In genomic region chr20:354298-354977, GRCh38 we compare ENCODE assay signal across 8 cellular contexts. TPM values are rescaled to one million over a fixed set of nuclear protein-coding genes. Genes with fewer than 3 reads are reported as not detected.
DNase-seq lines count a peak whose midpoint lies in the region; ATAC-seq and TF ChIP-seq lines count a peak whose summit lies in the region.

No MANE protein-coding gene starts in this region.

- H3K4me1 Mint-ChIP-seq in activated naive CD8-positive, alpha-beta T cell treated with anti-CD3 and anti-CD28 coated beads for 36 hours = no peaks in the 10 kb centered on the region

- ATAC-seq in heart right ventricle = peak; percentile 84 to 96 (median 94)

- no peaks in the 10 kb centered on the region for H3K27me3 Mint-ChIP-seq in activated naive CD8-positive, alpha-beta T cell treated with anti-CD3 and anti-CD28 coated beads for 36 hours

- no peaks in the 10 kb centered on the region for H3K36me3 Mint-ChIP-seq in activated naive CD8-positive, alpha-beta T cell treated with anti-CD3 and anti-CD28 coated beads for 36 hours

- TF ChIP-seq CTCF in HFF-Myc (IDR thresholded peaks at IDR 0.05; ENCODE audit: low read depth, low read length, missing control alignments) (peak; percentile 94), heart right ventricle (IDR thresholded peaks at IDR 0.05) (peak; percentile 94 to 99 (median 97)), retinal pigment epithelial cell (conservative IDR thresholded peaks at IDR 0.05; ENCODE audit: low read depth, low read length) (peak; percentile 94)

- no peaks in the 10 kb centered on the region for H3K27me3 ChIP-seq in heart right ventricle

- no peak overlapping the region for H3K27ac Mint-ChIP-seq in activated naive CD8-positive, alpha-beta T cell treated with anti-CD3 and anti-CD28 coated beads for 36 hours

- peaks cover 0 to 40% (median 0%) of the 10 kb centered on the region in 9 donors for H3K36me3 ChIP-seq in heart right ventricle

- no peak overlapping the region for H3K4me3 Mint-ChIP-seq in activated naive CD8-positive, alpha-beta T cell treated with anti-CD3 and anti-CD28 coated beads for 36 hours

- H3K27ac ChIP-seq in heart right ventricle = no peak overlapping the region

- intact Hi-C loops in heart right ventricle (cut with DNase I) = loop anchor here in 9 of 10 donors (1.0 to 10.0 kb wide), 15 partner anchors 50 to 383 kb away; partner anchors contain the start of genes RBCK1 (in 2 of the 9), SRXN1 (in 1 of the 9) and TBC1D20 (in 1 of the 9)

- no peaks in the 10 kb centered on the region for H3K9me3 Mint-ChIP-seq in activated naive CD8-positive, alpha-beta T cell treated with anti-CD3 and anti-CD28 coated beads for 36 hours

- peaks cover 0 to 8% (median 3%) of the 10 kb centered on the region in 9 donors for H3K4me1 ChIP-seq in heart right ventricle

- 16 to 18% methylated on average over 14 of the region's 14 CpGs for WGBS in heart right ventricle, 2 donors

- H3K9me3 ChIP-seq in heart right ventricle = no peaks in the 10 kb centered on the region

- DNase-seq in GM03348 (ENCODE audit: low spot score) = peak; percentile 91
- DNase-seq in HFF-Myc (ENCODE audit: extremely low read depth, low read depth) = no peak
- DNase-seq in NCI-H1105 treated with DMSO at 0.1 percent for 48 hours (lab: John Stamatoyannopoulos, UW) = peak; percentile 85
- DNase-seq in SKM-1 (lab: John Stamatoyannopoulos, UW; ENCODE audit: unreplicated experiment) = peak; percentile 35
- DNase-seq in activated naive CD8-positive, alpha-beta T cell treated with anti-CD3 and anti-CD28 coated beads for 36 hours = peak; percentile 77
- DNase-seq in heart right ventricle = peak; percentile 60 to 72
- no peak for DNase-seq in retinal pigment epithelial cell (ENCODE audit: low read depth)
- no peak for DNase-seq in NCI-H226

- H3K4me3 ChIP-seq in HFF-Myc (replicated peaks; ENCODE audit: low read depth, low read length) (no peak overlapping the region), heart right ventricle (no peak overlapping the region), retinal pigment epithelial cell (ENCODE audit: low read length) (no peak overlapping the region)

RNA-seq across cellular contexts. Expression of gene NRSN2, which starts 7.5 kb away (rescaled TPM):
- total RNA-seq in activated naive CD8-positive, alpha-beta T cell treated with anti-CD3 and anti-CD28 coated beads for 36 hours = 10 to 100 TPM; 11.2 to 12.6 TPM
- total RNA-seq in heart right ventricle = 10 to 100 TPM; 12.1 to 32.3 (median 19.1) TPM
- 10 to 100 TPM; 31.1 to 53.9 TPM for polyA plus RNA-seq in heart right ventricle

RNA-seq across cellular contexts. Expression of gene TRIB3, which starts 26.1 kb away (rescaled TPM):
- 10 to 100 TPM; 57.8 to 58.0 TPM for total RNA-seq in activated naive CD8-positive, alpha-beta T cell treated with anti-CD3 and anti-CD28 coated beads for 36 hours
- total RNA-seq in heart right ventricle = 1 to 10 TPM in 7 of 10 donors, under 1 TPM in 3; 0.33 to 4.3 (median 1.1) TPM
- 10 to 100 TPM in 1 of 2 donors, 1 to 10 TPM in 1; 1.4 to 10.6 TPM for polyA plus RNA-seq in heart right ventricle

RNA-seq across cellular contexts. Expression of gene SOX12, which starts 29.1 kb away (rescaled TPM):
- 10 to 100 TPM; 13.1 to 13.3 TPM for total RNA-seq in activated naive CD8-positive, alpha-beta T cell treated with anti-CD3 and anti-CD28 coated beads for 36 hours
- 10 to 100 TPM in 6 of 10 donors, 1 to 10 TPM in 4; 7.2 to 16.5 (median 10.9) TPM for total RNA-seq in heart right ventricle
- polyA plus RNA-seq in heart right ventricle = 1 to 10 TPM; 4.5 to 5.2 TPM

RNA-seq across cellular contexts. Expression of gene RBCK1, which starts 53.7 kb away (rescaled TPM):
- total RNA-seq in activated naive CD8-positive, alpha-beta T cell treated with anti-CD3 and anti-CD28 coated beads for 36 hours = 100 to 1,000 TPM; 113 to 115 TPM
- total RNA-seq in heart right ventricle = 10 to 100 TPM; 32.0 to 74.2 (median 41.4) TPM
- polyA plus RNA-seq in heart right ventricle = 10 to 100 TPM; 57.9 to 86.8 TPM

RNA-seq across cellular contexts. Expression of gene ZCCHC3, which starts 57.1 kb away (rescaled TPM):
- total RNA-seq in activated naive CD8-positive, alpha-beta T cell treated with anti-CD3 and anti-CD28 coated beads for 36 hours = 10 to 100 TPM; 23.3 to 24.5 TPM
- 10 to 100 TPM in 7 of 10 donors, 1 to 10 TPM in 3; 8.2 to 12.8 (median 10.7) TPM for total RNA-seq in heart right ventricle
- 10 to 100 TPM in 1 of 2 donors, 1 to 10 TPM in 1; 7.7 to 10.8 TPM for polyA plus RNA-seq in heart right ventricle

Comparison
In these comparisons a context has a peak if more than half of its experiments do, and no peak if none do; other contexts are left out.
1. DNase-seq: peak in GM03348 (single experiment), NCI-H1105 treated with DMSO at 0.1 percent for 48 hours (single experiment), SKM-1 (single experiment), activated naive CD8-positive, alpha-beta T cell treated with anti-CD3 and anti-CD28 coated beads for 36 hours (single experiment) and heart right ventricle (2 of 2); none in HFF-Myc (single experiment), retinal pigment epithelial cell (single experiment) and NCI-H226 (single experiment).
2. RNA of gene TRIB3, which starts 26.1 kb away (total RNA-seq): 57.8 to 58.0 TPM in activated naive CD8-positive, alpha-beta T cell treated with anti-CD3 and anti-CD28 coated beads for 36 hours; 0.33 to 4.3 TPM in heart right ventricle; every median in the first group is over 10 times any median in the second.
3. Peak in every context shown above with its lines, with median percentiles within 50 percentile points of each other: CTCF ChIP-seq.